ENCODE assay signal across 9 cellular contexts in genomic region chr16:66750279-66751134, GRCh38. TPM values are rescaled to one million over a fixed set of nuclear protein-coding genes. Genes with fewer than 3 reads are reported as not detected.
DNase-seq lines count a peak whose midpoint lies in the region; ATAC-seq and TF ChIP-seq lines count a peak whose summit lies in the region.
"Had no signal": no experiment of that assay in that cellular context is flagged by ENCODE, and none has a peak within 500 bp of the region (broad histone marks: within the 10 kb centered on the region; RNA-seq: fewer than 3 reads in every experiment).

No MANE protein-coding gene starts in this region.

- H2AFZ ChIP-seq in DND-41 (ENCODE audit: low read depth, low read length), result peak overlapping the region; percentile 76

- intact Hi-C loops in right lobe of liver (cut with DNase I) (no loop called here), upper lobe of right lung (cut with DNase I) (no loop called here)

- H3K27ac ChIP-seq in DND-41 (ENCODE audit: low read length), result peak overlapping the region; percentile 92
- peak overlapping the region; percentile 81 to 98 (median 88) for H3K27ac ChIP-seq in right lobe of liver
- H3K27ac ChIP-seq in upper lobe of right lung, result peak overlapping the region; percentile 92

- H3K4me2 ChIP-seq in DND-41 (ENCODE audit: insufficient read depth, low read length), result peak overlapping the region; percentile 77

- H3K79me2 ChIP-seq in DND-41 (ENCODE audit: insufficient read depth, low read length), result peaks cover 57% of the 10 kb centered on the region

- WGBS in right lobe of liver (ENCODE audit: insufficient coverage, low coverage, low lambda C conversion rate, missing lambda C conversion rate), result 7% methylated on average over 15 of the region's 15 CpGs

- DNase-seq in DND-41 (no peak), astrocyte of the hippocampus (ENCODE audit: low read depth, low spot score) (peak; percentile 12), right lobe of liver (no peak), upper lobe of right lung (no peak), NCI-H128 (lab: John Stamatoyannopoulos, UW; ENCODE audit: unreplicated experiment) (no peak), superior temporal gyrus (ENCODE audit: extremely low spot score) (no peak)

- H3K4me1 ChIP-seq in DND-41 (ENCODE audit: insufficient read depth, low read length) (peaks cover 44% of the 10 kb centered on the region), right lobe of liver (peaks cover 0 to 18% (median 9%) of the 10 kb centered on the region in 4 donors), upper lobe of right lung (peaks cover 27% of the 10 kb centered on the region)

- TF ChIP-seq POLR2A in right lobe of liver (IDR thresholded peaks at IDR 0.05), result no peak

- TF ChIP-seq CTCF in DND-41 (IDR thresholded peaks at IDR 0.05; ENCODE audit: borderline replicate concordance, extremely low read depth, low read length, poor library complexity, severe bottlenecking), result no peak
- TF ChIP-seq CTCF in right lobe of liver (IDR thresholded peaks at IDR 0.05), result no peak
- TF ChIP-seq CTCF in upper lobe of right lung (IDR thresholded peaks at IDR 0.05), result no peak

- ATAC-seq in DND-41 (ENCODE audit: insufficient read depth, low read depth), result no peak; the same call in 2 of the 3 replicates
- ATAC-seq in HG03460 (IDR thresholded peaks at IDR 0.05; ENCODE audit: unreplicated experiment), result peak; percentile 9
- ATAC-seq in right lobe of liver, result peak in 2 of 4 donors; percentile 1 to 4
- ATAC-seq in upper lobe of right lung, result no peak
- ATAC-seq in GM19023 (IDR thresholded peaks at IDR 0.05; ENCODE audit: unreplicated experiment), result no peak

- peak overlapping the region; percentile 85 for H3K9ac ChIP-seq in DND-41 (ENCODE audit: low read depth, low read length)

- peak overlapping the region; percentile 73 to 86; a peak in 3 of 4 replicates for H3K4me3 ChIP-seq in DND-41 (ENCODE audit: low read depth in 1 of 2, low read length in 2 of 2)
- peak overlapping the region; percentile 98 to 99 (median 98) for H3K4me3 ChIP-seq in right lobe of liver
- peak overlapping the region; percentile 100 for H3K4me3 ChIP-seq in upper lobe of right lung

- peaks cover 23% of the 10 kb centered on the region for H4K20me1 ChIP-seq in DND-41 (ENCODE audit: insufficient read depth, low read length)

- peaks cover 3% of the 10 kb centered on the region for H3K27me3 ChIP-seq in DND-41 (ENCODE audit: insufficient read depth, low read length, poor library complexity)
- no peaks in the 10 kb centered on the region for H3K27me3 ChIP-seq in right lobe of liver
- H3K27me3 ChIP-seq in upper lobe of right lung, result no peaks in the 10 kb centered on the region

- H3K9me3 ChIP-seq in DND-41 (ENCODE audit: insufficient read depth, low read length, severe bottlenecking) (no peaks in the 10 kb centered on the region), right lobe of liver (no peaks in the 10 kb centered on the region), upper lobe of right lung (no peaks in the 10 kb centered on the region)

- H3K36me3 ChIP-seq in DND-41 (ENCODE audit: insufficient read depth, low read length) (peaks cover 44% of the 10 kb centered on the region), right lobe of liver (peaks cover 0 to 37% (median 10%) of the 10 kb centered on the region in 4 donors), upper lobe of right lung (peaks cover 39% of the 10 kb centered on the region)

RNA-seq across cellular contexts. Expression of gene DYNC1LI2, which starts 0.9 kb away (rescaled TPM):
- 10 to 100 TPM; 30.5 to 44.1 (median 37.9) TPM for total RNA-seq in right lobe of liver
- 122 TPM for total RNA-seq in upper lobe of right lung

RNA-seq across cellular contexts. Expression of gene TERB1, which starts 50.9 kb away (rescaled TPM):
- total RNA-seq in right lobe of liver, result not detected
- total RNA-seq in upper lobe of right lung, result 0.26 TPM
- total RNA-seq: M059J had no signal

RNA-seq across cellular contexts. Expression of gene CMTM4, which starts 54.0 kb away (rescaled TPM):
- total RNA-seq in right lobe of liver (10 to 100 TPM in 2 of 6 experiments, 1 to 10 TPM in 4; 5.1 to 14.8 (median 8.0) TPM), upper lobe of right lung (58.0 TPM)
